ENCODE assay signal across 11 cellular contexts in the genomic region with DNA sequence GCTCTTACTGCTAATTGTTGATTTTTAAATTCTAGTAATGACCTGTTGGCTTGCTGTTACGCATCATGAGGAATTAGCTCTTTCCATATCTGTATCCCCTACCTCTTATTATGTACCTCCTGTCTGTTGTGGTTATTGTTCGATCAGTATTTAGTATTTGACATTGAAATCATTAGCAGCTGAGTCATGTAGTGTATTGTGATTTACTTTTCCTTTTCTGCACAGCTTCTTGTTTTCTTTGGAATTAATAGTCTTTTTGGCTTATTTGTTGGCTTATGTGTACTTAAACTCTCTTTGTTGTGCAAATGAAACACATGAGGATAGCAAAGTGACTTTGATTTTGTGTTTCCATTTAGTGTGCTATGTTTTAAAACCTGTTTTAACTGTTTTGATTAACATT.
"Had no signal": no experiment of that assay in that cellular context is flagged by ENCODE, and none has a peak within 500 bp of the region (broad histone marks: within the 10 kb centered on the region; RNA-seq: fewer than 3 reads in every experiment).

No MANE protein-coding gene starts in this region.

- FAIRE-seq: pancreas, small intestine had no signal

- H3K27ac Mint-ChIP-seq: activated T-cell treated with anti-CD3 and anti-CD28 coated beads, Interleukin-2, amount 50 U/mL, for 72 hours; neural progenitor cell; T-helper 2 cell treated with Interferon-gamma antibody and Interleukin-4, amounts not matched to agents 5 μg/mL and 100 μg/mL, for 36 hours had no signal

- H3K9me3 Mint-ChIP-seq: activated T-cell treated with anti-CD3 and anti-CD28 coated beads, Interleukin-2, amount 50 U/mL, for 72 hours; T-helper 2 cell treated with Interferon-gamma antibody and Interleukin-4, amounts not matched to agents 5 μg/mL and 100 μg/mL, for 36 hours had no signal

- ATAC-seq: activated CD4-positive, CD25-positive, alpha-beta regulatory T cell treated with anti-CD3 and anti-CD28 coated beads, Interleukin-2, amount 50 U/mL, for 24 hours; activated T-cell treated with anti-CD3 and anti-CD28 coated beads, Interleukin-2, amount 50 U/mL, for 72 hours; heart left ventricle; pancreas had no signal

- H3K4me3 Mint-ChIP-seq: activated T-cell treated with anti-CD3 and anti-CD28 coated beads, Interleukin-2, amount 50 U/mL, for 72 hours; neural progenitor cell; T-helper 2 cell treated with Interferon-gamma antibody and Interleukin-4, amounts not matched to agents 5 μg/mL and 100 μg/mL, for 36 hours had no signal

- DNase-seq: activated naive CD4-positive, alpha-beta T cell; activated T-cell treated with anti-CD3 and anti-CD28 coated beads, Interleukin-2, amount 50 U/mL, for 72 hours; esophagus squamous epithelium; foreskin melanocyte; heart left ventricle; pancreas; small intestine; tibial artery had no signal
